1 cellular context compared by ENCODE assay signal in genomic region chr6:53497905-53498304, GRCh38.
TF ChIP-seq lines count a peak whose summit lies in the region.

No MANE protein-coding gene starts in this region.

TF ChIP-seq in K562, 482 proteins besides CTCF, POLR2A, EP300 and RAD21:
- TF ChIP-seq PATZ1 (CRISPR knock-in tag; IDR thresholded peaks at IDR 0.05; ENCODE audit: borderline replicate concordance) (no peak), MAFG (tag; conservative IDR thresholded peaks at IDR 0.05) (peak; percentile 32; the same call in 1 of the 2 replicates), MLX (CRISPR knock-in tag; conservative IDR thresholded peaks at IDR 0.05) (no peak), C11orf30 (IDR thresholded peaks at IDR 0.05; ENCODE audit: low read depth) (peak; percentile 55; the same call in 1 of the 2 replicates), TCFL5 (CRISPR knock-in tag; conservative IDR thresholded peaks at IDR 0.05) (no peak), ZNF316 (IDR thresholded peaks at IDR 0.05) (peak; percentile 81)
